ENCODE assay signal across 11 cellular contexts in genomic region chr1:154870734-154871133, GRCh38. TPM values are rescaled to one million over a fixed set of nuclear protein-coding genes. Genes with fewer than 3 reads are reported as not detected.
DNase-seq lines count a peak whose midpoint lies in the region; FAIRE-seq and TF ChIP-seq lines count a peak whose summit lies in the region.
"Had no signal": no experiment of that assay in that cellular context is flagged by ENCODE, and none has a peak within 500 bp of the region (broad histone marks: within the 10 kb centered on the region; RNA-seq: fewer than 3 reads in every experiment).

No MANE protein-coding gene starts in this region.

- POLR2A ChIA-PET in Caco-2 (lab: Charles Lee), result no interaction called here

- no peak overlapping the region for H3K27ac Mint-ChIP-seq in Caco-2 (ENCODE audit: unreplicated experiment)
- H3K27ac Mint-ChIP-seq in chondrocyte (ENCODE audit: unreplicated experiment), result no peak overlapping the region
- H3K27ac Mint-ChIP-seq: activated B cell treated with CpG ODN at 0.5 μM for 24 hours; activated naive CD8-positive, alpha-beta T cell treated with anti-CD3 and anti-CD28 coated beads for 36 hours had no signal

- peak overlapping the region; percentile 84 for H2AFZ ChIP-seq in MM.1S (ENCODE audit: low read length)
- peak overlapping the region; percentile 27 for H2AFZ ChIP-seq in neuron (ENCODE audit: low read depth, low read length)

- H3F3A ChIP-seq in MM.1S (ENCODE audit: insufficient read depth, low read length), result peaks cover 3% of the 10 kb centered on the region

- H3K27ac ChIP-seq in MM.1S (ENCODE audit: low read length) (no peak overlapping the region), duodenal mucosa (ENCODE audit: low read depth, low read length) (no peak overlapping the region)

- H3K36me3 ChIP-seq in Caco-2 (ENCODE audit: control insufficient read depth, insufficient read depth, low read length), result no peaks in the 10 kb centered on the region
- H3K36me3 ChIP-seq in MM.1S (replicated peaks; ENCODE audit: insufficient read depth, low read length), result no peaks in the 10 kb centered on the region
- no peaks in the 10 kb centered on the region for H3K36me3 ChIP-seq in duodenal mucosa (ENCODE audit: control insufficient read depth in 1 of 2, insufficient read depth in 2 of 2, low read length in 2 of 2)
- H3K36me3 ChIP-seq in neuron (ENCODE audit: insufficient read depth, low read length), result no peaks in the 10 kb centered on the region
- no peaks in the 10 kb centered on the region for H3K36me3 ChIP-seq in HAP-1 (replicated peaks)
- H3K36me3 ChIP-seq: thyroid gland had no signal

- H3K79me2 ChIP-seq in MM.1S (ENCODE audit: low read length), result peaks cover 15% of the 10 kb centered on the region; the same call in 1 of the 2 replicates

- in situ Hi-C loops in HAP-1 (cut with MboI; ENCODE audit: low sequenced_read_pairs), result no loop called here

- no peaks in the 10 kb centered on the region for H3K9me3 Mint-ChIP-seq in Caco-2 (ENCODE audit: unreplicated experiment)
- H3K9me3 Mint-ChIP-seq in chondrocyte (ENCODE audit: low read depth), result no peaks in the 10 kb centered on the region
- H3K9me3 Mint-ChIP-seq: activated B cell treated with CpG ODN at 0.5 μM for 24 hours; activated naive CD8-positive, alpha-beta T cell treated with anti-CD3 and anti-CD28 coated beads for 36 hours had no signal

- peaks cover 7% of the 10 kb centered on the region for H3K4me1 Mint-ChIP-seq in Caco-2 (ENCODE audit: low read depth, unreplicated experiment)
- peaks cover 46% of the 10 kb centered on the region for H3K4me1 Mint-ChIP-seq in chondrocyte (ENCODE audit: low read depth)

- H3K36me3 Mint-ChIP-seq in Caco-2 (ENCODE audit: insufficient read depth, unreplicated experiment) (peaks cover 6% of the 10 kb centered on the region), chondrocyte (ENCODE audit: low read depth) (no peaks in the 10 kb centered on the region)
- H3K36me3 Mint-ChIP-seq: activated naive CD8-positive, alpha-beta T cell treated with anti-CD3 and anti-CD28 coated beads for 36 hours had no signal

- H3K4me2 ChIP-seq in MM.1S (ENCODE audit: low read depth, low read length), result peak overlapping the region; percentile 95

- DNase-seq in Caco-2 (no peak), MM.1S (no peak), HTR-8/SVneo (ENCODE audit: insufficient read length, low spot score) (no peak), HAP-1 (ENCODE audit: low spot score in 2 of 2) (no peak), chondrocyte (ENCODE audit: low spot score) (no peak), NCI-H146 (lab: John Stamatoyannopoulos, UW) (no peak)

- H3K4me3 ChIP-seq in Caco-2 (ENCODE audit: low read depth, low read length) (no peak overlapping the region), MM.1S (ENCODE audit: low read length) (peak overlapping the region; percentile 57), duodenal mucosa (ENCODE audit: low read depth in 1 of 2, low read length in 2 of 2) (peak overlapping the region; percentile 34 to 55), neuron (ENCODE audit: low read length) (peak overlapping the region; percentile 31), HAP-1 (no peak overlapping the region)

- H3K9me3 ChIP-seq in Caco-2, result no peaks in the 10 kb centered on the region
- no peaks in the 10 kb centered on the region for H3K9me3 ChIP-seq in MM.1S (replicated peaks; ENCODE audit: insufficient read depth, low read length)
- no peaks in the 10 kb centered on the region for H3K9me3 ChIP-seq in duodenal mucosa (ENCODE audit: control insufficient read depth in 1 of 2, low read length in 2 of 2)
- H3K9me3 ChIP-seq in neuron (ENCODE audit: low read length), result no peaks in the 10 kb centered on the region
- H3K9me3 ChIP-seq in HAP-1, result no peaks in the 10 kb centered on the region
- H3K9me3 ChIP-seq: thyroid gland had no signal

- H3K9ac ChIP-seq in MM.1S (ENCODE audit: low read length), result no peak overlapping the region; the same call in 1 of the 2 replicates
- H3K9ac ChIP-seq in duodenal mucosa (ENCODE audit: low read depth in 1 of 2, low read length in 2 of 2), result peak overlapping the region in 1 of 2 donors; percentile 22

- CTCF ChIA-PET in Caco-2 (lab: Charles Lee), result interaction anchor here (1.0 to 1.9 kb wide), 3 partner anchors 8 to 324 kb away, joined by 3 to 21 read pairs (median 4); no protein-coding TSS in a partner anchor

- H3K9me2 ChIP-seq in MM.1S (replicated peaks; ENCODE audit: insufficient read depth, low read length), result no peaks in the 10 kb centered on the region

- no TSS peak for BruUV-seq in Caco-2 (replicated peaks; lab: Mats Ljungman, UMichigan)

- H3K4me1 ChIP-seq in Caco-2 (no peaks in the 10 kb centered on the region), MM.1S (ENCODE audit: low read length) (peaks cover 26% of the 10 kb centered on the region), duodenal mucosa (ENCODE audit: control insufficient read depth in 1 of 2, insufficient read depth in 2 of 2, low read length in 2 of 2) (peaks cover 12 to 19% of the 10 kb centered on the region in 2 donors), neuron (ENCODE audit: insufficient read depth, low read length) (peaks cover 37% of the 10 kb centered on the region), HAP-1 (peaks cover 19% of the 10 kb centered on the region)

- peaks cover 19% of the 10 kb centered on the region for H3K27me3 Mint-ChIP-seq in Caco-2 (ENCODE audit: insufficient read depth, unreplicated experiment)
- peaks cover 13% of the 10 kb centered on the region for H3K27me3 Mint-ChIP-seq in chondrocyte (ENCODE audit: low read depth)

- H3K27me3 ChIP-seq in Caco-2 (replicated peaks; ENCODE audit: control insufficient read depth, insufficient read depth, low read length) (peaks cover 2% of the 10 kb centered on the region; the same call in 1 of the 2 replicates), MM.1S (replicated peaks; ENCODE audit: insufficient read depth, low read length) (no peaks in the 10 kb centered on the region), duodenal mucosa (ENCODE audit: control insufficient read depth in 1 of 2, insufficient read depth in 2 of 2, low read length in 2 of 2) (peaks cover 15 to 23% of the 10 kb centered on the region in 2 donors), neuron (ENCODE audit: insufficient read depth, low read length) (peaks cover 11% of the 10 kb centered on the region), HAP-1 (ENCODE audit: low read depth) (peaks cover 4% of the 10 kb centered on the region; the same call in 1 of the 2 replicates)
- H3K27me3 ChIP-seq: thyroid gland had no signal

- intact Hi-C loops in Caco-2 (cut with micrococcal nuclease; ENCODE audit: unreplicated experiment), result loop anchor here (2.0 to 10.0 kb wide), 3 partner anchors 214 to 386 kb away; partner anchors contain the start of gene UBE2Q1

- TF ChIP-seq CTCF in Caco-2 (IDR thresholded peaks at IDR 0.05; ENCODE audit: insufficient read depth in 1 of 2, low read depth in 1 of 2, low read length in 1 of 2, severe bottlenecking in 1 of 2, unreplicated experiment in 1 of 2) (no peak), MM.1S (IDR thresholded peaks at IDR 0.05; ENCODE audit: low read length) (no peak), chondrocyte (IDR thresholded peaks at IDR 0.05) (no peak)

- peak overlapping the region; percentile 41 for H3K4me3 Mint-ChIP-seq in Caco-2 (ENCODE audit: unreplicated experiment)
- H3K4me3 Mint-ChIP-seq in chondrocyte (ENCODE audit: unreplicated experiment), result no peak overlapping the region
- H3K4me3 Mint-ChIP-seq: activated naive CD8-positive, alpha-beta T cell treated with anti-CD3 and anti-CD28 coated beads for 36 hours had no signal

- FAIRE-seq in HTR-8/SVneo (lab: Jason Lieb, UNC), result no peak

- no peaks in the 10 kb centered on the region for H4K20me1 ChIP-seq in MM.1S (ENCODE audit: insufficient read depth, low read length)

RNA-seq across cellular contexts. Expression of gene KCNN3, which starts 0.7 kb away (rescaled TPM):
- total RNA-seq in Caco-2 (2022) (0.05 TPM in 1 of 2 replicates, not detected in the other), chondrocyte (0.92 to 1.8 TPM (median 1.5 TPM) in 3 replicates)

Comparison
In these comparisons a context has a peak if more than half of its experiments do, and no peak if none do; other contexts are left out.
1. H3K4me3 ChIP-seq: peak in MM.1S (single experiment), duodenal mucosa (2 of 2) and neuron (single experiment); none in Caco-2 (single experiment) and HAP-1 (single experiment).